In genomic region chr6:90285611-90286381, GRCh38 we compare ENCODE assay signal across 1 cellular context.
TF ChIP-seq lines count a peak whose summit lies in the region.

No MANE protein-coding gene starts in this region.

TF ChIP-seq in WTC11, 78 proteins besides CTCF, POLR2A, EP300 and RAD21 (continued from another document):
- TF ChIP-seq, protein P1, sequence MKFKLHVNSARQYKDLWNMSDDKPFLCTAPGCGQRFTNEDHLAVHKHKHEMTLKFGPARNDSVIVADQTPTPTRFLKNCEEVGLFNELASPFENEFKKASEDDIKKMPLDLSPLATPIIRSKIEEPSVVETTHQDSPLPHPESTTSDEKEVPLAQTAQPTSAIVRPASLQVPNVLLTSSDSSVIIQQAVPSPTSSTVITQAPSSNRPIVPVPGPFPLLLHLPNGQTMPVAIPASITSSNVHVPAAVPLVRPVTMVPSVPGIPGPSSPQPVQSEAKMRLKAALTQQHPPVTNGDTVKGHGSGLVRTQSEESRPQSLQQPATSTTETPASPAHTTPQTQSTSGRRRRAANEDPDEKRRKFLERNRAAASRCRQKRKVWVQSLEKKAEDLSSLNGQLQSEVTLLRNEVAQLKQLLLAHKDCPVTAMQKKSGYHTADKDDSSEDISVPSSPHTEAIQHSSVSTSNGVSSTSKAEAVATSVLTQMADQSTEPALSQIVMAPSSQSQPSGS (CRISPR knock-in tag; IDR thresholded peaks at IDR 0.05; ENCODE audit: borderline replicate concordance, low read depth): no peak
- TF ChIP-seq, protein P2, sequence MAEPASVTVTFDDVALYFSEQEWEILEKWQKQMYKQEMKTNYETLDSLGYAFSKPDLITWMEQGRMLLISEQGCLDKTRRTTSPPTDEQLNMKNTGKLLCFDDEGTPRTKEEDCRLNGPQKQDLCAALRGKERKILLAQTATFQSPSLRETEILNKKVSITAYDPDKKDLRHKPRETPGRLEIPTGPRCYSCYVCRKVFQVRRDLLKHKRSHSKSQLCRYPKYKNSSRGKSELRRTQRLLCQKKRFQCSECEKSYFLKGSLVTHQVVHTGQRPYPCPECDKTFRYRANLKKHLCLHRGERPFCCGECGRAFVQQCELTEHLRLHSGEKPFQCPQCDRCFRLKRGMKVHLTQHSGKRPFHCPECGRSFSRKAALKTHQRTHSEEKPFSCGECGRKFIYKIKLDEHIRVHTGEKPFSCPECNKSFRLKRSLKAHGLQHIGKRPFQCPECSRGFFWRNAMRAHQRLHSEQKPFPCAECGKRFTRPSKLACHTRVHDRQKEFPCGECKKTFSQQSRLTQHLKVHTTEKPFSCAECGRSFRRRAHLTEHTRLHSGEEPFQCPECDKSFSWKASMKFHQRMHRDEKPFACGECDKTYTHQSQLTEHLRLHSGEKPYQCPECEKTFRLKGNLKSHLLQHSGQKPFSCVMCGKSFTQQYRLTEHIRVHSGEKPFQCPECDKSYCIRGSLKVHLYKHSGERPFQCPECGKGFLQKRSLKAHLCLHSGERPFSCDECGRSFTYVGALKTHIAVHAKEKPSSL (CRISPR knock-in tag; conservative IDR thresholded peaks at IDR 0.05): no peak
